ENCODE assay signal across 9 cellular contexts in genomic region chr10:114694735-114695134, GRCh38. TPM values are rescaled to one million over a fixed set of nuclear protein-coding genes. Genes with fewer than 3 reads are reported as not detected.
DNase-seq lines count a peak whose midpoint lies in the region; ATAC-seq, FAIRE-seq and TF ChIP-seq lines count a peak whose summit lies in the region.
"Had no signal": no experiment of that assay in that cellular context is flagged by ENCODE, and none has a peak within 500 bp of the region (broad histone marks: within the 10 kb centered on the region; RNA-seq: fewer than 3 reads in every experiment).

No MANE protein-coding gene starts in this region.

- peak overlapping the region; percentile 29 for H3K4me2 ChIP-seq in HepG2 (ENCODE audit: low read depth, low read length)

- no peak overlapping the region for H3K9ac ChIP-seq in HepG2 (ENCODE audit: insufficient read depth, low read depth, low read length)
- H3K9ac ChIP-seq: BLaER1 treated with 17β-estradiol and CSF1 and Interleukin-3, amounts not matched to agents 10 nM and 100 nM had no signal

- CTCF ChIA-PET in HepG2 (lab: Yijun Ruan, JAX; ENCODE audit: low intra/inter-chr PET ratio, low total read pairs), result interaction anchor here (0.9 to 3.5 kb wide), 4 partner anchors 139 to 435 kb away, joined by 3 to 33 read pairs (median 4); no protein-coding TSS in a partner anchor

- no peak overlapping the region for H2AFZ ChIP-seq in HepG2 (ENCODE audit: low read length)

- H3K36me3 ChIP-seq in HepG2 (replicated peaks in 1 of 2; ENCODE audit: control insufficient read depth in 1 of 2, insufficient read depth in 2 of 2, low read length in 2 of 2), result no peaks in the 10 kb centered on the region
- H3K36me3 ChIP-seq: BLaER1 treated with 17β-estradiol and CSF1 and Interleukin-3, amounts not matched to agents 10 nM and 100 nM had no signal

- no peaks in the 10 kb centered on the region for H4K20me1 ChIP-seq in HepG2 (ENCODE audit: insufficient read depth, low read length)
- H4K20me1 ChIP-seq: BLaER1 treated with 17β-estradiol and CSF1 and Interleukin-3, amounts not matched to agents 10 nM and 100 nM had no signal

- in situ Hi-C loops in HepG2 (cut with HindIII; ENCODE audit: extremely low pct_ligation_motif_present, low pct_unique_long_range_greater_than_20kb), result loop anchor here (5.0 kb wide), 2 partner anchors 142 to 222 kb away; no protein-coding TSS in a partner anchor

- ATAC-seq in HepG2 (peak; percentile 75), HG03108 (IDR thresholded peaks at IDR 0.05; ENCODE audit: unreplicated experiment) (no peak), HG02571 (IDR thresholded peaks at IDR 0.05; ENCODE audit: unreplicated experiment) (no peak)

- no peaks in the 10 kb centered on the region for H3K4me1 ChIP-seq in HepG2 (ENCODE audit: insufficient read depth, low read length)

- 0% methylated on average over 6 of the region's 8 CpGs for WGBS in HepG2 (ENCODE audit: low lambda C conversion rate)

- H3K9me3 ChIP-seq in HepG2 (ENCODE audit: low read length), result no peaks in the 10 kb centered on the region

- peak; percentile 45; the same call in 1 of the 2 replicates for TF ChIP-seq CTCF in LNCAP (IDR thresholded peaks at IDR 0.05)
- TF ChIP-seq CTCF in HepG2 (CRISPR knock-in tag; IDR thresholded peaks at IDR 0.05), result peak; percentile 82

- intact Hi-C loops in HepG2 (cut with micrococcal nuclease; ENCODE audit: unreplicated experiment), result loop anchor here (1.0 to 5.0 kb wide), 4 partner anchors 62 to 224 kb away; no protein-coding TSS in a partner anchor

- no peak for TF ChIP-seq EP300 in HepG2 (IDR thresholded peaks at IDR 0.05; ENCODE audit: low read depth in 2 of 2, low read length in 2 of 2)
- TF ChIP-seq EP300 in HepG2 (CRISPR knock-in tag; IDR thresholded peaks at IDR 0.05; ENCODE audit: borderline replicate concordance), result no peak

- no peak overlapping the region for H3K27ac ChIP-seq in HepG2 (ENCODE audit: extremely low read length, insufficient read depth, low read length)
- H3K27ac ChIP-seq: BLaER1 treated with 17β-estradiol and CSF1 and Interleukin-3, amounts not matched to agents 10 nM and 100 nM had no signal

- H3K4me3 ChIP-seq in HepG2 (replicated peaks in 1 of 3; ENCODE audit: insufficient read depth in 1 of 3, low read depth in 2 of 3, low read length in 3 of 3), result no peak overlapping the region
- H3K4me3 ChIP-seq: BLaER1 treated with 17β-estradiol and CSF1 and Interleukin-3, amounts not matched to agents 10 nM and 100 nM had no signal

- H3K27me3 ChIP-seq in HepG2 (ENCODE audit: control insufficient read depth in 1 of 2, insufficient read depth in 2 of 2, low read length in 2 of 2), result no peaks in the 10 kb centered on the region; a peak in 1 of 5 replicates
- H3K27me3 ChIP-seq: BLaER1 treated with 17β-estradiol and CSF1 and Interleukin-3, amounts not matched to agents 10 nM and 100 nM had no signal

- POLR2A ChIA-PET in HepG2 (lab: Yijun Ruan, JAX), result no interaction called here

- no peak for TF ChIP-seq POLR2A in HepG2 (IDR thresholded peaks at IDR 0.05; ENCODE audit: insufficient read depth in 1 of 2, low read depth in 2 of 2, low read length in 2 of 2)

- DNase-seq in NCI-H146 (lab: John Stamatoyannopoulos, UW) (peak; percentile 42), NCI-H146 treated with DMSO at 0.1 percent for 48 hours (lab: John Stamatoyannopoulos, UW; ENCODE audit: unreplicated experiment) (no peak), HepG2 (ENCODE audit: low spot score) (peak; percentile 35), HTR-8/SVneo (ENCODE audit: insufficient read length, low spot score) (no peak)
- DNase-seq in activated naive CD4-positive, alpha-beta T cell treated with Interleukin-2 at 50 U/mL for 16 hours, result peak; percentile 37

- peak; percentile 66 for FAIRE-seq in HepG2 (lab: Jason Lieb, UNC)
- FAIRE-seq in HTR-8/SVneo (lab: Jason Lieb, UNC), result no peak

- peak; percentile 74 for TF ChIP-seq RAD21 in HepG2 (CRISPR knock-in tag; IDR thresholded peaks at IDR 0.05)

- BruUV-seq in HepG2 (replicated peaks; lab: Mats Ljungman, UMichigan), result no TSS peak

- H3K79me2 ChIP-seq in HepG2 (ENCODE audit: insufficient read depth, low read length), result no peaks in the 10 kb centered on the region

TF ChIP-seq in HepG2, 621 proteins besides CTCF, POLR2A, EP300 and RAD21:
- no peak for TF ChIP-seq YEATS4 (CRISPR knock-in tag; IDR thresholded peaks at IDR 0.05; ENCODE audit: borderline replicate concordance)
- TF ChIP-seq ZGPAT (CRISPR knock-in tag; IDR thresholded peaks at IDR 0.05), result 0 out of 2 replicates have a peak, but pooled peaks have one; percentile 25
- TF ChIP-seq MNT (IDR thresholded peaks at IDR 0.05), result no peak
- peak; percentile 39; the same call in 1 of the 2 replicates for TF ChIP-seq KDM2A (CRISPR knock-in tag; IDR thresholded peaks at IDR 0.05; ENCODE audit: borderline replicate concordance, low read depth)
- TF ChIP-seq RXRB (CRISPR knock-in tag; IDR thresholded peaks at IDR 0.05; ENCODE audit: borderline replicate concordance), result 0 out of 2 replicates have a peak, but pooled peaks have one; percentile 21
- peak; percentile 84 for TF ChIP-seq STAG1 (CRISPR knock-in tag; IDR thresholded peaks at IDR 0.05)
- TF ChIP-seq SUZ12 (IDR thresholded peaks at IDR 0.05; ENCODE audit: low read depth, low read length), result no peak
- TF ChIP-seq ELF1 (CRISPR knock-in tag; IDR thresholded peaks at IDR 0.05), result 0 out of 2 replicates have a peak, but pooled peaks have one; percentile 26
- TF ChIP-seq ZSCAN29 (CRISPR knock-in tag; conservative IDR thresholded peaks at IDR 0.05), result 0 out of 2 replicates have a peak, but pooled peaks have one; percentile 29
- peak; percentile 93 for TF ChIP-seq SMC3 (IDR thresholded peaks at IDR 0.05; ENCODE audit: low read length)

RNA-seq across cellular contexts. Expression of gene ABLIM1, which starts 36.7 kb away (rescaled TPM):
- 59.4 and 98.7 TPM in 2 replicates for total RNA-seq in HepG2 (2016; rRNA removed; fragmentation: Illumina TruSeq; extraction: Trizol)
- 9.8 and 11.3 TPM in 2 replicates for total RNA-seq in HepG2 (2016; cell fraction: cytosol; rRNA removed; fragmentation: Illumina TruSeq; extraction: Trizol; ENCODE audit: low read depth)
- total RNA-seq in HepG2 (2016; cell fraction: insoluble cytoplasmic fraction; rRNA removed; fragmentation: Illumina TruSeq; extraction: Trizol), result 58.9 and 89.3 TPM in 2 replicates
- 46.0 and 48.9 TPM in 2 replicates for total RNA-seq in HepG2 (2016; cell fraction: membrane; rRNA removed; fragmentation: Illumina TruSeq; extraction: Trizol)
- total RNA-seq in HepG2 (2016; cell fraction: nucleus; rRNA removed; fragmentation: Illumina TruSeq; extraction: Trizol), result 51.3 and 54.7 TPM in 2 replicates
- polyA plus RNA-seq in HepG2 (2011; rRNA removed), result 68.6 and 92.7 TPM in 2 replicates
- polyA plus RNA-seq in HepG2 (2011; cell fraction: cytosol; rRNA removed), result 71.2 and 78.6 TPM in 2 replicates
- 66.0 and 78.5 TPM in 2 replicates for polyA plus RNA-seq in HepG2 (2011; cell fraction: nucleus; rRNA removed)
- 35.3 and 56.8 TPM in 2 replicates for polyA plus RNA-seq in HepG2 (2012)
- polyA plus RNA-seq in HepG2 (2016; cell fraction: cytosol; fragmentation: Illumina TruSeq; extraction: Trizol; ENCODE audit: low read depth), result 4.3 and 5.3 TPM in 2 replicates
- 63.3 and 64.1 TPM in 2 replicates for polyA plus RNA-seq in HepG2 (2016; cell fraction: insoluble cytoplasmic fraction; fragmentation: Illumina TruSeq; extraction: Trizol; ENCODE audit: low read depth)
- polyA plus RNA-seq in HepG2 (2016; cell fraction: membrane; fragmentation: Illumina TruSeq; extraction: Trizol; ENCODE audit: low read depth), result 17.7 and 19.0 TPM in 2 replicates
- polyA plus RNA-seq in HepG2 (2016; cell fraction: nucleus; fragmentation: Illumina TruSeq; extraction: Trizol; ENCODE audit: insufficient read depth, low read depth), result 43.5 and 44.5 TPM in 2 replicates
- 156 and 220 TPM in 2 replicates for polyA minus RNA-seq in HepG2 (2011; rRNA and poly(A)+ RNA removed; ENCODE audit: low replicate concordance)
- polyA minus RNA-seq in HepG2 (2011; cell fraction: cytosol; rRNA and poly(A)+ RNA removed), result 57.6 and 88.5 TPM in 2 replicates
- polyA minus RNA-seq in HepG2 (2011; cell fraction: nucleus; rRNA and poly(A)+ RNA removed), result 98.6 and 111 TPM in 2 replicates

Comparison
In these comparisons a context has a peak if more than half of its experiments do, and no peak if none do; other contexts are left out.
1. DNase-seq: peak in NCI-H146 (single experiment), activated naive CD4-positive, alpha-beta T cell treated with Interleukin-2 at 50 U/mL for 16 hours (single experiment) and HepG2 (single experiment); none in NCI-H146 treated with DMSO at 0.1 percent for 48 hours (single experiment) and HTR-8/SVneo (single experiment).